Comparison of ENCODE assay signal across 11 cellular contexts in genomic region chr12:131897276-131897675, GRCh38. TPM values are rescaled to one million over a fixed set of nuclear protein-coding genes. Genes with fewer than 3 reads are reported as not detected.
DNase-seq lines count a peak whose midpoint lies in the region; ATAC-seq and TF ChIP-seq lines count a peak whose summit lies in the region.
"Had no signal": no experiment of that assay in that cellular context is flagged by ENCODE, and none has a peak within 500 bp of the region (broad histone marks: within the 10 kb centered on the region; RNA-seq: fewer than 3 reads in every experiment).

No MANE protein-coding gene starts in this region.

- TF ChIP-seq CTCF in HFFc6 (IDR thresholded peaks at IDR 0.05) = no peak

- H3K9me3 Mint-ChIP-seq in HFFc6 = no peaks in the 10 kb centered on the region
- H3K9me3 Mint-ChIP-seq in activated naive CD8-positive, alpha-beta T cell treated with anti-CD3 and anti-CD28 coated beads, Interleukin-2, amount 50 U/mL, for 24 hours = no peaks in the 10 kb centered on the region
- H3K9me3 Mint-ChIP-seq: activated CD4-positive, alpha-beta T cell treated with anti-CD3 and anti-CD28 coated beads, Interleukin-2, amount 10 ng/mL, durations not matched to agents 7 days and 5 days had no signal

- no peak overlapping the region for H3K9ac ChIP-seq in subcutaneous abdominal adipose tissue (ENCODE audit: low read length in 5 of 5)

- H3K36me3 Mint-ChIP-seq in HFFc6 (ENCODE audit: low read depth) = no peaks in the 10 kb centered on the region
- no peaks in the 10 kb centered on the region for H3K36me3 Mint-ChIP-seq in activated naive CD8-positive, alpha-beta T cell treated with anti-CD3 and anti-CD28 coated beads, Interleukin-2, amount 50 U/mL, for 24 hours (ENCODE audit: low read depth)

- no peaks in the 10 kb centered on the region for H3K27me3 ChIP-seq in layer of hippocampus (ENCODE audit: control insufficient read depth, insufficient read depth, low read length)
- no peaks in the 10 kb centered on the region for H3K27me3 ChIP-seq in subcutaneous abdominal adipose tissue (ENCODE audit: control insufficient read depth in 5 of 5, insufficient read depth in 4 of 5, low read length in 5 of 5)
- H3K27me3 ChIP-seq in effector memory CD4-positive, alpha-beta T cell (replicated peaks; ENCODE audit: control insufficient read depth, insufficient read depth, low read length, poor library complexity, severe bottlenecking) = no peaks in the 10 kb centered on the region

- no peak overlapping the region for H3K4me3 Mint-ChIP-seq in HFFc6
- H3K4me3 Mint-ChIP-seq in activated naive CD8-positive, alpha-beta T cell treated with anti-CD3 and anti-CD28 coated beads, Interleukin-2, amount 50 U/mL, for 24 hours = peak overlapping the region; percentile 26

- peaks cover 3 to 43% (median 36%) of the 10 kb centered on the region in 5 donors for H3K4me1 ChIP-seq in subcutaneous abdominal adipose tissue (ENCODE audit: control insufficient read depth in 5 of 5, insufficient read depth in 5 of 5, low read length in 5 of 5)
- H3K4me1 ChIP-seq in effector memory CD4-positive, alpha-beta T cell (ENCODE audit: control insufficient read depth, insufficient read depth, low read length, poor library complexity, severe bottlenecking) = peaks cover 19% of the 10 kb centered on the region

- H3K4me1 Mint-ChIP-seq in HFFc6 (ENCODE audit: low read depth) = peaks cover 23% of the 10 kb centered on the region
- peaks cover 10% of the 10 kb centered on the region for H3K4me1 Mint-ChIP-seq in activated naive CD8-positive, alpha-beta T cell treated with anti-CD3 and anti-CD28 coated beads, Interleukin-2, amount 50 U/mL, for 24 hours

- ATAC-seq in activated naive CD8-positive, alpha-beta T cell treated with anti-CD3 and anti-CD28 coated beads, Interleukin-2, amount 50 U/mL, for 24 hours = no peak
- no peak for ATAC-seq in GM21717 (IDR thresholded peaks at IDR 0.05; ENCODE audit: unreplicated experiment)

- DNase-seq in HFFc6 = no peak
- no peak for DNase-seq in activated naive CD8-positive, alpha-beta T cell treated with anti-CD3 and anti-CD28 coated beads, Interleukin-2, amount 50 U/mL, for 24 hours
- DNase-seq in effector CD8-positive, alpha-beta T cell (lab: John Stamatoyannopoulos, UW) = no peak
- no peak for DNase-seq in stimulated activated CD4-positive, alpha-beta T cell treated with anti-CD3 and anti-CD28 coated beads, Interleukin-15, amount 100 ng/mL, for 24 hours
- no peak for DNase-seq in effector memory CD4-positive, alpha-beta T cell
- DNase-seq: activated CD4-positive, alpha-beta T cell treated with anti-CD3 and anti-CD28 coated beads, Interleukin-2, amount 10 ng/mL, durations not matched to agents 7 days and 5 days; MM.1S; stimulated activated naive CD4-positive, alpha-beta T cell treated with Interleukin-2 at 50 U/mL for 16 hours had no signal

- H3K27ac ChIP-seq in layer of hippocampus (ENCODE audit: low read depth, low read length) (peak overlapping the region; percentile 97), subcutaneous abdominal adipose tissue (ENCODE audit: low read depth, low read length) (peak overlapping the region; percentile 95)
- H3K27ac ChIP-seq in effector memory CD4-positive, alpha-beta T cell (ENCODE audit: insufficient read depth, low read length, poor library complexity, severe bottlenecking) = no peak overlapping the region

- no peak overlapping the region for H3K4me3 ChIP-seq in subcutaneous abdominal adipose tissue (ENCODE audit: low read depth in 1 of 5, low read length in 5 of 5)
- no peak overlapping the region for H3K4me3 ChIP-seq in effector memory CD4-positive, alpha-beta T cell (ENCODE audit: insufficient read depth, low read depth, low read length, poor library complexity, severe bottlenecking)

- peaks cover 2% of the 10 kb centered on the region; the same call in 1 of the 2 replicates for H3K27me3 Mint-ChIP-seq in HFFc6 (ENCODE audit: insufficient read depth)
- H3K27me3 Mint-ChIP-seq in activated naive CD8-positive, alpha-beta T cell treated with anti-CD3 and anti-CD28 coated beads, Interleukin-2, amount 50 U/mL, for 24 hours = no peaks in the 10 kb centered on the region
- H3K27me3 Mint-ChIP-seq: activated CD4-positive, alpha-beta T cell treated with anti-CD3 and anti-CD28 coated beads, Interleukin-2, amount 10 ng/mL, durations not matched to agents 7 days and 5 days had no signal

- no peaks in the 10 kb centered on the region for H3K9me3 ChIP-seq in subcutaneous abdominal adipose tissue (ENCODE audit: control insufficient read depth in 5 of 5, low read length in 5 of 5)
- no peaks in the 10 kb centered on the region for H3K9me3 ChIP-seq in effector memory CD4-positive, alpha-beta T cell (ENCODE audit: control insufficient read depth, low read length)

- H3K27ac Mint-ChIP-seq in HFFc6 = 0 out of 2 replicates have a peak overlapping the region, but pooled peaks have one; percentile 31
- no peak overlapping the region for H3K27ac Mint-ChIP-seq in activated naive CD8-positive, alpha-beta T cell treated with anti-CD3 and anti-CD28 coated beads, Interleukin-2, amount 50 U/mL, for 24 hours

- peaks cover 0 to 20% (median 2%) of the 10 kb centered on the region in 5 donors for H3K36me3 ChIP-seq in subcutaneous abdominal adipose tissue (ENCODE audit: control insufficient read depth in 5 of 5, insufficient read depth in 5 of 5, low read length in 5 of 5)
- no peaks in the 10 kb centered on the region for H3K36me3 ChIP-seq in effector memory CD4-positive, alpha-beta T cell (ENCODE audit: control insufficient read depth, insufficient read depth, low read length)

RNA-seq across cellular contexts. Expression of gene ULK1, which starts 2.9 kb away (rescaled TPM):
- 10 to 100 TPM; 21.4 to 35.0 (median 25.5) TPM for total RNA-seq in HFFc6 (2021; fragmentation: NEBNext Ultra II Directional; extraction: Animal tissue kit (Norgen Biotek cat#: 25700))

RNA-seq across cellular contexts. Expression of gene PUS1, which starts 31.8 kb away (rescaled TPM):
- 10 to 100 TPM; 26.2 to 37.7 (median 29.8) TPM for total RNA-seq in HFFc6 (2021; fragmentation: NEBNext Ultra II Directional; extraction: Animal tissue kit (Norgen Biotek cat#: 25700))

RNA-seq across cellular contexts. Expression of gene EP400, which starts 52.5 kb away (rescaled TPM):
- 10 to 100 TPM; 27.5 to 35.3 (median 30.4) TPM for total RNA-seq in HFFc6 (2021; fragmentation: NEBNext Ultra II Directional; extraction: Animal tissue kit (Norgen Biotek cat#: 25700))
